18 cellular contexts compared by ENCODE assay signal in genomic region chr10:12121673-12122072, GRCh38. TPM values are rescaled to one million over a fixed set of nuclear protein-coding genes. Genes with fewer than 3 reads are reported as not detected.
DNase-seq lines count a peak whose midpoint lies in the region; ATAC-seq lines count a peak whose summit lies in the region.
"Had no signal": no experiment of that assay in that cellular context is flagged by ENCODE, and none has a peak within 500 bp of the region (broad histone marks: within the 10 kb centered on the region; RNA-seq: fewer than 3 reads in every experiment).

No MANE protein-coding gene starts in this region.

- no peak for ATAC-seq in activated naive CD4-positive, alpha-beta T cell treated with anti-CD3 and anti-CD28 coated beads, Interleukin-2, amount 50 U/mL, for 72 hours
- ATAC-seq in GM19452 (IDR thresholded peaks at IDR 0.05; ENCODE audit: unreplicated experiment) (peak; percentile 24), HG02852 (IDR thresholded peaks at IDR 0.05; ENCODE audit: unreplicated experiment) (no peak)
- ATAC-seq in stimulated activated naive B cell treated with anti-CD40 and anti-IgM and Interleukin-4, amounts not matched to agents 10 μg/mL and 1 μg/mL and 100 μg/mL, for 72 hours (replicated peaks) = peak in 1 of 2 donors; percentile 6
- ATAC-seq: pancreas had no signal

- peaks cover 31% of the 10 kb centered on the region for H3K4me1 Mint-ChIP-seq in T-helper 1 cell treated with Interleukin-12 subunit alpha and Interleukin-12 subunit beta and Interleukin-4 antibody, amounts not matched to agents 30 μg/mL and 1 μg/mL, for 36 hours (ENCODE audit: low read depth)
- H3K4me1 Mint-ChIP-seq in stimulated activated naive B cell treated with anti-CD40 and anti-IgM and Interleukin-4, amounts not matched to agents 10 μg/mL and 1 μg/mL and 100 μg/mL, for 72 hours = peaks cover 17 to 33% of the 10 kb centered on the region in 2 donors
- H3K4me1 Mint-ChIP-seq: H9 had no signal

- DNase-seq in activated naive CD4-positive, alpha-beta T cell treated with anti-CD3 and anti-CD28 coated beads, Interleukin-2, amount 50 U/mL, for 72 hours (ENCODE audit: low spot score in 2 of 2) = no peak
- no peak for DNase-seq in activated naive CD4-positive, alpha-beta T cell treated with anti-CD3 and anti-CD28 coated beads, Interleukin-2, amount 50 U/mL, for 16 hours
- no peak for DNase-seq in stimulated activated naive B cell treated with anti-CD40 and anti-IgM and Interleukin-4, amounts not matched to agents 10 μg/mL and 1 μg/mL and 100 μg/mL, for 72 hours
- no peak for DNase-seq in DMS79 treated with DMSO at 0.1 percent for 48 hours (lab: John Stamatoyannopoulos, UW)
- DNase-seq in GM19238 (ENCODE audit: insufficient read length, low spot score) = no peak
- DNase-seq: activated T-cell treated with anti-CD3 and anti-CD28 coated beads, Interleukin-2, amount 50 U/mL, for 1 hour; amygdala; caudate nucleus; COR-L47; H9; head of caudate nucleus; NCI-H526 treated with DMSO at 0.1 percent for 48 hours; OCI-M1; pancreas; SJCRH30 had no signal

- H3K36me3 Mint-ChIP-seq in activated naive CD4-positive, alpha-beta T cell treated with anti-CD3 and anti-CD28 coated beads, Interleukin-2, amount 50 U/mL, for 72 hours = peaks cover 8 to 71% of the 10 kb centered on the region in 2 donors
- H3K36me3 Mint-ChIP-seq in T-helper 1 cell treated with Interleukin-12 subunit alpha and Interleukin-12 subunit beta and Interleukin-4 antibody, amounts not matched to agents 30 μg/mL and 1 μg/mL, for 36 hours (ENCODE audit: low read depth) = peaks cover 44% of the 10 kb centered on the region
- peaks cover 50 to 56% of the 10 kb centered on the region in 2 donors for H3K36me3 Mint-ChIP-seq in stimulated activated naive B cell treated with anti-CD40 and anti-IgM and Interleukin-4, amounts not matched to agents 10 μg/mL and 1 μg/mL and 100 μg/mL, for 72 hours

- H3K27me3 Mint-ChIP-seq in T-helper 1 cell treated with Interleukin-12 subunit alpha and Interleukin-12 subunit beta and Interleukin-4 antibody, amounts not matched to agents 30 μg/mL and 1 μg/mL, for 36 hours (ENCODE audit: low read depth) = no peaks in the 10 kb centered on the region
- no peaks in the 10 kb centered on the region for H3K27me3 Mint-ChIP-seq in stimulated activated naive B cell treated with anti-CD40 and anti-IgM and Interleukin-4, amounts not matched to agents 10 μg/mL and 1 μg/mL and 100 μg/mL, for 72 hours

- H3K27ac Mint-ChIP-seq in activated naive CD4-positive, alpha-beta T cell treated with anti-CD3 and anti-CD28 coated beads, Interleukin-2, amount 50 U/mL, for 72 hours = peak overlapping the region; percentile 96 to 99
- H3K27ac Mint-ChIP-seq in T-helper 1 cell treated with Interleukin-12 subunit alpha and Interleukin-12 subunit beta and Interleukin-4 antibody, amounts not matched to agents 30 μg/mL and 1 μg/mL, for 36 hours = peak overlapping the region; percentile 96
- peak overlapping the region; percentile 98 for H3K27ac Mint-ChIP-seq in stimulated activated naive B cell treated with anti-CD40 and anti-IgM and Interleukin-4, amounts not matched to agents 10 μg/mL and 1 μg/mL and 100 μg/mL, for 72 hours
- H3K27ac Mint-ChIP-seq: H9 had no signal

- no peak overlapping the region for H3K4me3 Mint-ChIP-seq in T-helper 1 cell treated with Interleukin-12 subunit alpha and Interleukin-12 subunit beta and Interleukin-4 antibody, amounts not matched to agents 30 μg/mL and 1 μg/mL, for 36 hours
- peak overlapping the region; percentile 60 to 83 for H3K4me3 Mint-ChIP-seq in stimulated activated naive B cell treated with anti-CD40 and anti-IgM and Interleukin-4, amounts not matched to agents 10 μg/mL and 1 μg/mL and 100 μg/mL, for 72 hours
- H3K4me3 Mint-ChIP-seq: H9 had no signal

- no peaks in the 10 kb centered on the region for H3K9me3 Mint-ChIP-seq in activated naive CD4-positive, alpha-beta T cell treated with anti-CD3 and anti-CD28 coated beads, Interleukin-2, amount 50 U/mL, for 72 hours
- no peaks in the 10 kb centered on the region for H3K9me3 Mint-ChIP-seq in T-helper 1 cell treated with Interleukin-12 subunit alpha and Interleukin-12 subunit beta and Interleukin-4 antibody, amounts not matched to agents 30 μg/mL and 1 μg/mL, for 36 hours
- no peaks in the 10 kb centered on the region for H3K9me3 Mint-ChIP-seq in stimulated activated naive B cell treated with anti-CD40 and anti-IgM and Interleukin-4, amounts not matched to agents 10 μg/mL and 1 μg/mL and 100 μg/mL, for 72 hours
- H3K9me3 Mint-ChIP-seq: H9 had no signal

RNA-seq across cellular contexts. Expression of gene SEC61A2, which starts 7.8 kb away (rescaled TPM):
- total RNA-seq in activated naive CD4-positive, alpha-beta T cell treated with anti-CD3 and anti-CD28 coated beads, Interleukin-2, amount 50 U/mL, for 72 hours = 10 to 100 TPM; 25.4 to 28.8 TPM

RNA-seq across cellular contexts. Expression of gene DHTKD1, which starts 52.9 kb away (rescaled TPM):
- 10 to 100 TPM; 19.8 to 27.0 TPM for total RNA-seq in activated naive CD4-positive, alpha-beta T cell treated with anti-CD3 and anti-CD28 coated beads, Interleukin-2, amount 50 U/mL, for 72 hours
